Comparison of ENCODE assay signal across 1 cellular context in the genomic region with DNA sequence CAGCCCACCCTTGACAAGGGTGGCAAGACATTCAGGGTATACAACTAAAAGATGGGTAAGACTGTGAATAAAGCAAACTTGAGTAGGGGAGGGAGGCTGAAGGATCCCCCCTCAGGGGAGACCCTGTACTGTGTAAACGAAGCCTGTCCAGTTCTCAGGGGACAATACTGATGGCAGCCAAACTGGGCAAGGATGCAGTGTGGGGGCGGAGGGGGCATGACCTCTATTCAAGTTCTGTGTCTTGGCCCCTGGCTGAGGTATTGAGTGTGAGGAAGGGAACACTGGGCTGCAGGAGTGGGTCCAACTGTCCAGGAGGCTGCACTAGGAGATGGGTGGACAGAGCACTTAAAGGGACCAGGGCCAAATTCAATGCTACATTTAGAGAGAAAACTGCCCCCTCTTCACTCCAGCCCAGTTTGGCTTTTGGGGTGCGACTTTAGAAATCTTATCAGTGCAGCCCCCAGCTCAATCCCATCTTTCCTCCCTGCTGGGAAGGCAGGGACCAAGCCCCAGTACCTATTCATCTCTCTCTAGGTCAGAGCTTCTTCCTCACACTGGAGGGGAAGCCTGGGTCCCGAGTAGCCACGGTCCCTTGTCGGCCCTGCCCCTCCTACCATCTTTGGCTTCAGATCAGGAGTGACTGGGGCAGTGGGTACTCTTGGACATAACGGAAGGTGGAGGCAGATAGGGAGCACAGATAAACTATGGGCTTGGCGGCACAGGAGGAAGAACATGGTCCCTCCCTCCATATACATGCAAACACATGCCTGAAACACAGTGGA.
TF ChIP-seq lines count a peak whose summit lies in the region.

No MANE protein-coding gene starts in this region.

TF ChIP-seq in HepG2, 621 proteins besides CTCF, POLR2A, EP300 and RAD21:
- no peak for TF ChIP-seq SSRP1 (CRISPR knock-in tag; IDR thresholded peaks at IDR 0.05)
